Comparison of ENCODE assay signal across 12 cellular contexts in the genomic region with DNA sequence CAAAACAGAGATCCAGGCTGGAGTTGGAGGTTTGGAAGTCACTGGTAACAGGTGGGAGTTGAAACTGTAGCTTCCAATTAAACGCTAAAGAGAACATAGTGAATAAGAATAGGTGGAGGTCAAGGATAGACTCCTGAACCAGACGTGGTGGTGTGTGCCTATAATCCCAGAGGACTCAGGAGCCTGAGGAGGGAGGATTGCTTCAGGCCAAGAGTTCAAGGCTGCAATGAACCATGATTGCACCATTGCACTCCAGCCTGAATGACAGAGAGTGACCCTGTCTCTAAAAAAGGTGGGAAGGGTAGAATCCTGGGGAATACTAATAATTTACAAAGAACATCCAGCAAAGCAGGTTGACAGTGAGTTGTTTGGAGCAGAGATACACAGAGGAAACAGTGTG. TPM values are rescaled to one million over a fixed set of nuclear protein-coding genes. Genes with fewer than 3 reads are reported as not detected.
"Had no signal": no experiment of that assay in that cellular context is flagged by ENCODE, and none has a peak within 500 bp of the region (broad histone marks: within the 10 kb centered on the region; RNA-seq: fewer than 3 reads in every experiment).

No MANE protein-coding gene starts in this region.

- H2AFZ ChIP-seq: GM23248, GM23338 had no signal

- H3K9me3 Mint-ChIP-seq: GM23338, H9 had no signal

- FAIRE-seq: H1, H54 had no signal

- H3K4me3 Mint-ChIP-seq: GM23338, H9, HFFc6 had no signal

- H3K4me3 ChIP-seq: GM23248, GM23338, HAP-1 had no signal

- H3K27ac ChIP-seq: GM23248 had no signal

- ATAC-seq: HCT116 had no signal

- H3K27ac Mint-ChIP-seq: GM23338, H9, HFFc6 had no signal

- H3K4me1 Mint-ChIP-seq: GM23338, H9 had no signal

- DNase-seq: GM23248, GOT3, H7, H9, HCEC 1CT, HFFc6 had no signal

- H3K4me2 ChIP-seq: GM23338 had no signal

- H3K9me3 ChIP-seq: HAP-1 had no signal

- H3K4me1 ChIP-seq: HAP-1 had no signal

- H3K9ac ChIP-seq: GM23248 had no signal

- H3K36me3 ChIP-seq: HAP-1 had no signal

RNA-seq across cellular contexts. Expression of gene NRSN1, which starts 13.6 kb away (rescaled TPM):
- total RNA-seq: GM23248, H4, H7, H9, HFFc6 had no signal
- polyA plus RNA-seq: GM23248 had no signal
